ENCODE assay signal across 2 cellular contexts in genomic region chr1:164667600-164667999, GRCh38.
TF ChIP-seq lines count a peak whose summit lies in the region.

No MANE protein-coding gene starts in this region.

TF ChIP-seq in GM23338, 12 proteins besides CTCF, POLR2A, EP300 and RAD21 (continued from another document):
- no peak for TF ChIP-seq EZH2 (IDR thresholded peaks at IDR 0.05; ENCODE audit: low read depth, unreplicated experiment)
TF ChIP-seq in GM23338: peak in this region for 0.

TF ChIP-seq in WTC11, 78 proteins besides CTCF, POLR2A, EP300 and RAD21 (continued from another document):
- no peak for TF ChIP-seq STAT6 (CRISPR knock-in tag; conservative IDR thresholded peaks at IDR 0.05; ENCODE audit: low read depth)
- TF ChIP-seq JAZF1 (CRISPR knock-in tag; IDR thresholded peaks at IDR 0.05) = no peak
- TF ChIP-seq ZNF532 (CRISPR knock-in tag; IDR thresholded peaks at IDR 0.05; ENCODE audit: borderline replicate concordance) = no peak
- TF ChIP-seq E2F4 (CRISPR knock-in tag; IDR thresholded peaks at IDR 0.05; ENCODE audit: borderline replicate concordance, low read depth) = no peak
- TF ChIP-seq ZNF671 (CRISPR knock-in tag; IDR thresholded peaks at IDR 0.05) = no peak
- TF ChIP-seq CREM (CRISPR knock-in tag; IDR thresholded peaks at IDR 0.05) = no peak
- TF ChIP-seq TEAD1 (CRISPR knock-in tag; IDR thresholded peaks at IDR 0.05) = no peak
